In the genomic region with DNA sequence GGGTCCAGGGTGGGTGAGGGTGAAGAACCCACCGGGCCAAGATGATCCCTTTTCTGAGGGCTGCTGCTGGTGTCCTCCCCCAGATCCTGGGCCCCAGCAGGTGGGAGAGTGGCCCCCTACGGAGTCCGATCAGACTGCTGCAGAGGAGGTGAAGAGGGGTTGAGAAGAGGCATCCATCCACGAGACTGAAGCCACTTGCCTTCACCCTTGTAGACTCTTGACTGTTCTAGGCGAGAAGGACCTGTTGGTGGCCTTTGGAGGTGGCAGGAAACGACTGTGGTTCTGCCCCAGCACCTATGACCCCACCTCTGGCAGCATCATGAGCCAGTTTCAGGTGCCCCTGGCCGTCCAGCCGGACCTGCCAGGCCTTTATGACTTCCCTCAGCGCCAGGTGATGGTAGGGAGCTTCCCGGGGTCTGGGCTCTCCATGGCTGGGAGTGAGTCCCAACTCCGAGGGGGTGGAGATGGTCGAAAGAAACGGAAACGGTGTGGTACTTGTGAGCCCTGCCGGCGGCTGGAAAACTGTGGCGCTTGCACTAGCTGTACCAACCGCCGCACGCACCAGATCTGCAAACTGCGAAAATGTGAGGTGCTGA, we compare ENCODE assay signal across 8 cellular contexts. TPM values are rescaled to one million over a fixed set of nuclear protein-coding genes. Genes with fewer than 3 reads are reported as not detected.
DNase-seq lines count a peak whose midpoint lies in the region; ATAC-seq, FAIRE-seq and TF ChIP-seq lines count a peak whose summit lies in the region.

No MANE protein-coding gene starts in this region.

- peaks cover 24 to 55% of the 10 kb centered on the region in 2 experiments for H3K79me1 ChIP-seq in IMR-90 (ENCODE audit: low read depth in 1 of 2, low read length in 2 of 2)

- H2BK15ac ChIP-seq in IMR-90 (ENCODE audit: low read depth, low read length), result no peak overlapping the region

- dilution Hi-C loops in IMR-90 (cut with HindIII; ENCODE audit: low sequenced_read_pairs, unreplicated experiment), result no loop called here

- peak overlapping the region; percentile 66 for H3K4ac ChIP-seq in IMR-90 (ENCODE audit: low read depth, low read length)

- H3K4me1 ChIP-seq in A549, result peaks cover 54% of the 10 kb centered on the region
- peaks cover 24% of the 10 kb centered on the region for H3K4me1 ChIP-seq in IMR-90 (ENCODE audit: control insufficient read depth, insufficient read depth, low read length)
- H3K4me1 ChIP-seq in mesodermal cell (ENCODE audit: control insufficient read depth, insufficient read depth, low read length, poor library complexity, severe bottlenecking), result peaks cover 51% of the 10 kb centered on the region

- 0 out of 2 replicates have a peak overlapping the region, but pooled peaks have one; percentile 63 for H4K91ac ChIP-seq in IMR-90 (ENCODE audit: insufficient read depth, low read depth, low read length)

- H4K5ac ChIP-seq in IMR-90 (ENCODE audit: low read depth, low read length), result no peak overlapping the region; the same call in 1 of the 2 replicates

- peaks cover 59% of the 10 kb centered on the region for H3K4me1 Mint-ChIP-seq in activated naive CD8-positive, alpha-beta T cell treated with anti-CD3 and anti-CD28 coated beads, Interleukin-2, amount 10 ng/mL, durations not matched to agents 7 days and 5 days

- BruUV-seq in IMR-90 (replicated peaks; lab: Mats Ljungman, UMichigan), result no TSS peak

- H3K27ac Mint-ChIP-seq in activated naive CD8-positive, alpha-beta T cell treated with anti-CD3 and anti-CD28 coated beads, Interleukin-2, amount 10 ng/mL, durations not matched to agents 7 days and 5 days, result peak overlapping the region; percentile 91

- in situ Hi-C loops in IMR-90 (cut with MboI; ENCODE audit: low sequenced_read_pairs), result loop anchor here (10.0 kb wide), 1 partner anchor 161 kb away; the partner anchor contains the start of gene STAMBP

- H3K36me3 Mint-ChIP-seq in activated naive CD8-positive, alpha-beta T cell treated with anti-CD3 and anti-CD28 coated beads, Interleukin-2, amount 10 ng/mL, durations not matched to agents 7 days and 5 days, result peaks cover 33% of the 10 kb centered on the region

- FAIRE-seq in A549 (lab: Jason Lieb, UNC), result no peak

- peaks cover 5% of the 10 kb centered on the region for H3K36me3 ChIP-seq in IMR-90 (ENCODE audit: control insufficient read depth, insufficient read depth, low read length)
- H3K36me3 ChIP-seq in mesodermal cell (ENCODE audit: control insufficient read depth, insufficient read depth, low read length), result peaks cover 37% of the 10 kb centered on the region

- no peaks in the 10 kb centered on the region for H3K27me3 Mint-ChIP-seq in activated naive CD8-positive, alpha-beta T cell treated with anti-CD3 and anti-CD28 coated beads, Interleukin-2, amount 10 ng/mL, durations not matched to agents 7 days and 5 days

- H3K14ac ChIP-seq in IMR-90 (replicated peaks; ENCODE audit: low read depth, low read length), result peak overlapping the region; percentile 88

- TF ChIP-seq CTCF in A549 (IDR thresholded peaks at IDR 0.05) (no peak), IMR-90 (conservative IDR thresholded peaks at IDR 0.05; ENCODE audit: low read depth, low read length) (no peak)

- H2BK120ac ChIP-seq in IMR-90 (ENCODE audit: low read depth, low read length), result no peak overlapping the region

- no peak overlapping the region for H3K56ac ChIP-seq in IMR-90 (ENCODE audit: extremely low read depth, insufficient read depth, low read length)

- peak overlapping the region; percentile 91 for H2AFZ ChIP-seq in IMR-90 (replicated peaks; ENCODE audit: low read length, poor library complexity)

- H3K9me3 ChIP-seq in A549, result no peaks in the 10 kb centered on the region
- H3K9me3 ChIP-seq in IMR-90 (ENCODE audit: control insufficient read depth, insufficient read depth, low read length), result no peaks in the 10 kb centered on the region
- H3K9me3 ChIP-seq in mesodermal cell (ENCODE audit: control insufficient read depth, low read length), result no peaks in the 10 kb centered on the region

- H3K4me2 ChIP-seq in A549, result peak overlapping the region; percentile 80
- H3K4me2 ChIP-seq in IMR-90 (ENCODE audit: low read depth, low read length), result peak overlapping the region; percentile 86

- CTCF ChIA-PET in A549 (lab: Yijun Ruan, JAX) (interaction anchor here (0.9 to 1.7 kb wide), 4 partner anchors 11 to 41 kb away, joined by 3 to 7 read pairs (median 3); no protein-coding TSS in a partner anchor), IMR-90 (lab: Yijun Ruan, JAX) (no interaction called here)

- H3K4me3 ChIP-seq in A549, result peak overlapping the region; percentile 77
- peak overlapping the region; percentile 47 for H3K4me3 ChIP-seq in IMR-90 (ENCODE audit: insufficient read depth, low read depth, low read length)
- H3K4me3 ChIP-seq in mesodermal cell (ENCODE audit: extremely low read depth, insufficient read depth, low read length, poor library complexity, severe bottlenecking), result peak overlapping the region; percentile 45

- peak overlapping the region; percentile 83 for H3K4me3 Mint-ChIP-seq in activated naive CD8-positive, alpha-beta T cell treated with anti-CD3 and anti-CD28 coated beads, Interleukin-2, amount 10 ng/mL, durations not matched to agents 7 days and 5 days

- peaks cover 16% of the 10 kb centered on the region for H3K9me1 ChIP-seq in IMR-90 (ENCODE audit: insufficient read depth, low read length)

- no peaks in the 10 kb centered on the region for H3K27me3 ChIP-seq in IMR-90 (ENCODE audit: control insufficient read depth, insufficient read depth, low read length)

- H4K8ac ChIP-seq in IMR-90 (ENCODE audit: low read depth in 2 of 2, low read length in 2 of 2), result peak overlapping the region; percentile 78 to 92; a peak in 1 of 4 replicates

- WGBS in A549 (ENCODE audit: missing lambda C conversion rate), result 93% methylated on average over 21 of the region's 21 CpGs
- WGBS in IMR-90 (ENCODE audit: extremely low coverage in 2 of 2, insufficient read length in 1 of 2), 2 experiments, result 94% methylated on average over 15 of the region's 21 CpGs; no CpG with 5 or more reads in 1 of the 2 experiments
- WGBS in mesodermal cell (ENCODE audit: insufficient coverage in 2 of 2), 2 experiments, result 91 to 95% methylated on average over 21 of the region's 21 CpGs

- H3K9me3 Mint-ChIP-seq in activated naive CD8-positive, alpha-beta T cell treated with anti-CD3 and anti-CD28 coated beads, Interleukin-2, amount 10 ng/mL, durations not matched to agents 7 days and 5 days, result peaks cover 6% of the 10 kb centered on the region

- H3K23ac ChIP-seq in IMR-90 (ENCODE audit: low read depth, low read length), result peak overlapping the region; percentile 83

- peaks cover 39% of the 10 kb centered on the region for H4K20me1 ChIP-seq in IMR-90 (ENCODE audit: insufficient read depth, low read length)

- ATAC-seq in A549 (no peak), IMR-90 (ENCODE audit: low read depth) (no peak), GM21529 (IDR thresholded peaks at IDR 0.05; ENCODE audit: unreplicated experiment) (no peak)
- ATAC-seq in activated naive CD8-positive, alpha-beta T cell treated with anti-CD3 and anti-CD28 coated beads, Interleukin-2, amount 10 ng/mL, durations not matched to agents 7 days and 5 days (ENCODE audit: low read depth), result peak; percentile 11

- H2BK5ac ChIP-seq in IMR-90 (ENCODE audit: low read depth, low read length, poor library complexity, severe bottlenecking), result no peak overlapping the region

- TF ChIP-seq RAD21 in A549 (conservative IDR thresholded peaks at IDR 0.05 in 1 of 2, IDR thresholded peaks at IDR 0.05 in 1 of 2), result no peak
- no peak for TF ChIP-seq RAD21 in IMR-90 (IDR thresholded peaks at IDR 0.05; ENCODE audit: low read length)

- TF ChIP-seq EP300 in A549 (IDR thresholded peaks at IDR 0.05), result no peak

- no peak overlapping the region for H3K18ac ChIP-seq in IMR-90 (ENCODE audit: low read depth, low read length)

- H2AK5ac ChIP-seq in IMR-90 (ENCODE audit: low read depth, low read length), result peak overlapping the region; percentile 87

- no peak for DNase-seq in A549 (ENCODE audit: low read depth in 1 of 2, low spot score in 1 of 2)
- DNase-seq in IMR-90, result no peak
- DNase-seq in activated naive CD8-positive, alpha-beta T cell treated with anti-CD3 and anti-CD28 coated beads, Interleukin-2, amount 10 ng/mL, durations not matched to agents 7 days and 5 days, result peak; percentile 60
- no peak for DNase-seq in NCI-H748 treated with DMSO at 0.1 percent for 48 hours (lab: John Stamatoyannopoulos, UW)
- DNase-seq in HCEC 1CT, result no peak
- DNase-seq in NCI-H2196 treated with DMSO at 0.1 percent for 48 hours (lab: John Stamatoyannopoulos, UW; ENCODE audit: unreplicated experiment), result no peak

- no peak for TF ChIP-seq POLR2A in A549 (IDR thresholded peaks at IDR 0.05; ENCODE audit: low read length)
- TF ChIP-seq POLR2A in IMR-90 (IDR thresholded peaks at IDR 0.05; ENCODE audit: low read depth, low read length), result no peak

- H3K27ac ChIP-seq in A549 (peak overlapping the region; percentile 92 to 99), IMR-90 (ENCODE audit: insufficient read depth, low read length) (no peak overlapping the region; the same call in 1 of the 2 replicates), mesodermal cell (ENCODE audit: low read depth, low read length, severe bottlenecking) (no peak overlapping the region)

- H3K9ac ChIP-seq in IMR-90 (ENCODE audit: low read depth, low read length), result peak overlapping the region; percentile 78

- intact Hi-C loops in IMR-90 (cut with micrococcal nuclease), result no loop called here

- POLR2A ChIA-PET in A549 (lab: Yijun Ruan, JAX) (interaction anchor here (0.6 kb wide), 1 partner anchor 143 kb away, joined by 6 read pairs; no protein-coding TSS in a partner anchor), IMR-90 (lab: Charles Lee; ENCODE audit: unreplicated experiment) (no interaction called here)
- POLR2A ChIA-PET in activated naive CD8-positive, alpha-beta T cell treated with anti-CD3 and anti-CD28 coated beads, Interleukin-2, amount 10 ng/mL, durations not matched to agents 7 days and 5 days (lab: Charles Lee), result interaction anchor here (0.7 to 5.3 kb wide), 11 partner anchors 14 to 214 kb away, joined by 3 to 40 read pairs (median 4); partner anchors contain the start of genes DGUOK and MOB1A

- no peak overlapping the region for H2BK20ac ChIP-seq in IMR-90 (ENCODE audit: low read depth, low read length)

- peak overlapping the region; percentile 96 for H2AK9ac ChIP-seq in IMR-90 (replicated peaks; ENCODE audit: low read depth, low read length, poor library complexity)

RNA-seq across cellular contexts. Expression of gene TET3, which starts 1.5 kb away (rescaled TPM):
- 6.1 and 7.5 TPM in 2 replicates for polyA plus RNA-seq in A549 (2011; rRNA removed)
- 3.0 and 3.6 TPM in 2 replicates for polyA plus RNA-seq in A549 (2012; cell fraction: cytosol; rRNA removed)
- 9.1 and 9.5 TPM in 2 replicates for polyA plus RNA-seq in A549 (2012; cell fraction: nucleus; rRNA removed)
- 4.5 to 5.2 TPM (median 4.6 TPM) in 3 replicates for polyA plus RNA-seq in A549 (2017; fragmentation: RNase III; extraction: RNeasy Plus Mini Kit Qiagen cat#74134 plus additional on column Dnase treatment)
- polyA minus RNA-seq in A549 (2011; rRNA and poly(A)+ RNA removed), result 7.8 and 10.6 TPM in 2 replicates
- total RNA-seq in IMR-90 (2012; rRNA removed), result 1.6 and 1.7 TPM in 2 replicates
- polyA plus RNA-seq in IMR-90 (2012; rRNA removed), result 1.8 TPM in 2 replicates
- 0.75 and 1.2 TPM in 2 replicates for polyA plus RNA-seq in IMR-90 (2012; cell fraction: cytosol; rRNA removed)
- polyA plus RNA-seq in IMR-90 (2012; cell fraction: nucleus; rRNA removed; ENCODE audit: low replicate concordance), result 5.9 and 7.2 TPM in 2 replicates
- 10 to 100 TPM; 19.9 to 21.0 TPM for total RNA-seq in activated naive CD8-positive, alpha-beta T cell treated with anti-CD3 and anti-CD28 coated beads, Interleukin-2, amount 10 ng/mL, durations not matched to agents 7 days and 5 days
- polyA plus RNA-seq in mesodermal cell (2013, experiment 1 of 2), result 7.4 TPM
- polyA plus RNA-seq in mesodermal cell (2013, experiment 2 of 2), result 6.6 TPM

RNA-seq across cellular contexts. Expression of gene DGUOK, which starts 59.5 kb away (rescaled TPM):
- polyA plus RNA-seq in A549 (2011; rRNA removed) (145 and 185 TPM in 2 replicates), A549 (2017; fragmentation: RNase III; extraction: RNeasy Plus Mini Kit Qiagen cat#74134 plus additional on column Dnase treatment) (128 to 131 TPM (median 129 TPM) in 3 replicates), IMR-90 (2012; rRNA removed) (111 and 116 TPM in 2 replicates)
- polyA plus RNA-seq in A549 (2012; cell fraction: cytosol; rRNA removed), result 151 and 179 TPM in 2 replicates
- 66.6 and 72.0 TPM in 2 replicates for polyA plus RNA-seq in A549 (2012; cell fraction: nucleus; rRNA removed)
- 43.1 and 44.4 TPM in 2 replicates for polyA minus RNA-seq in A549 (2011; rRNA and poly(A)+ RNA removed)
- 57.2 and 66.3 TPM in 2 replicates for total RNA-seq in IMR-90 (2012; rRNA removed)
- 95.7 and 122 TPM in 2 replicates for polyA plus RNA-seq in IMR-90 (2012; cell fraction: cytosol; rRNA removed)
- polyA plus RNA-seq in IMR-90 (2012; cell fraction: nucleus; rRNA removed; ENCODE audit: low replicate concordance), result 37.3 and 50.6 TPM in 2 replicates
- total RNA-seq in activated naive CD8-positive, alpha-beta T cell treated with anti-CD3 and anti-CD28 coated beads, Interleukin-2, amount 10 ng/mL, durations not matched to agents 7 days and 5 days, result 10 to 100 TPM; 71.6 to 77.7 TPM
- polyA plus RNA-seq in mesodermal cell (2013, experiment 1 of 2), result 138 TPM
- 116 TPM for polyA plus RNA-seq in mesodermal cell (2013, experiment 2 of 2)

Comparison
In these comparisons a context has a peak if more than half of its experiments do, and no peak if none do; other contexts are left out.
1. H3K27ac ChIP-seq: peak in A549 (2 of 2); none in IMR-90 (single experiment) and mesodermal cell (single experiment).
2. Peak in every context shown above with its lines, with median percentiles within 50 percentile points of each other: H3K4me3 ChIP-seq.